1 cellular context compared by ENCODE assay signal in genomic region chr12:49959570-49960473, GRCh38.
TF ChIP-seq lines count a peak whose summit lies in the region.

No MANE protein-coding gene starts in this region.

TF ChIP-seq in IMR-90, 13 proteins besides CTCF, POLR2A, EP300 and RAD21:
- no peak for TF ChIP-seq NFE2L2 (IDR thresholded peaks at IDR 0.05; ENCODE audit: low read depth, low read length)
